Comparison of ENCODE assay signal across 8 cellular contexts in the genomic region with DNA sequence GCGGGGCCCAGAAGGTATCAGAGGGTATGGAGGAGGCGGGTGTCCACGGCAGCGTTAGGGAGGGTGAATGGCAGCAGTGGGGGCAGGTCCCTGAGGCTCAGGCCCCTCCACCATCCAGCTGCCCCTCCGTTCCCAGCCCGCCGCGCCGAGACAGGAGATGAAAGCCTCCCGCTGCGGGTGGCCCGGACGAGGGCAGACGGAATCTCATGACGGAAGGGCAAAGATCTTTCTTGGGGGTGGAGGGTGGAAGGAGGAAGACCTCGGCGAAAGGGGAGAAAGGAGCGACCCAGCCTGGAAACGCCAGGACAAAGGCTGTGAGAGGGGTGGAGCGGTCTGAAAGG. TPM values are rescaled to one million over a fixed set of nuclear protein-coding genes. Genes with fewer than 3 reads are reported as not detected.
A peak's percentile ranks its signal among the peaks of the same experiment; 100 is the strongest.
DNase-seq lines count a peak whose midpoint lies in the region; ATAC-seq and TF ChIP-seq lines count a peak whose summit lies in the region.

No MANE protein-coding gene starts in this region.

- peak overlapping the region; percentile 58 for H3K9ac ChIP-seq in mammary epithelial cell (ENCODE audit: insufficient read depth, low read length)

- H3K4me3 ChIP-seq in OCI-LY7 (ENCODE audit: low read depth, low read length, poor library complexity, severe bottlenecking), result peak overlapping the region; percentile 82
- H3K4me3 ChIP-seq in mammary epithelial cell (replicated peaks in 1 of 3; ENCODE audit: insufficient read depth in 1 of 3, low read depth in 2 of 3, low read length in 3 of 3), result peak overlapping the region; percentile 78 to 96 (median 90)
- H3K4me3 ChIP-seq in lower leg skin (ENCODE audit: low read depth, poor library complexity, severe bottlenecking), result peak overlapping the region; percentile 34
- peak overlapping the region; percentile 58 to 92 (median 82) for H3K4me3 ChIP-seq in tibial nerve

- TF ChIP-seq POLR2A in lower leg skin (IDR thresholded peaks at IDR 0.05) (no peak), tibial nerve (IDR thresholded peaks at IDR 0.05) (no peak)

- BruUV-seq in OCI-LY7 (replicated peaks; lab: Mats Ljungman, UMichigan) (TSS peak; percentile 48), mammary epithelial cell (replicated peaks; lab: Mats Ljungman, UMichigan) (no TSS peak)

- no peaks in the 10 kb centered on the region for H3K27me3 Mint-ChIP-seq in activated CD8-positive, alpha-beta memory T cell treated with anti-CD3 and anti-CD28 coated beads, Interleukin-2, amount 10 ng/mL, durations not matched to agents 7 days and 5 days

- dilution Hi-C loops in mammary epithelial cell (cut with HindIII; ENCODE audit: low sequenced_read_pairs), result no loop called here

- ATAC-seq in activated CD8-positive, alpha-beta memory T cell treated with anti-CD3 and anti-CD28 coated beads, Interleukin-2, amount 10 ng/mL, durations not matched to agents 7 days and 5 days, result peak; percentile 48
- ATAC-seq in HG02870 (IDR thresholded peaks at IDR 0.05; ENCODE audit: unreplicated experiment), result peak; percentile 7

- intact Hi-C loops in OCI-LY7 (cut with micrococcal nuclease; ENCODE audit: unreplicated experiment) (loop anchor here (1.0 to 10.0 kb wide), 4 partner anchors 15 to 360 kb away; partner anchors contain the start of genes AK9, CEP57L1, FIG4 and PPIL6), mammary epithelial cell (cut with micrococcal nuclease) (no loop called here), lower leg skin (cut with DNase I; ENCODE audit: low total_unique reads) (no loop called here)

- WGBS in mammary epithelial cell (ENCODE audit: low coverage, missing lambda C conversion rate), result 10% methylated on average over 12 of the region's 20 CpGs
- WGBS in lower leg skin, 2 donors, result 0% methylated on average over 20 of the region's 20 CpGs
- WGBS in tibial nerve, 2 donors, result 1% methylated on average over 16 to 18 of the region's 20 CpGs

- no peaks in the 10 kb centered on the region for H3K9me3 Mint-ChIP-seq in activated CD8-positive, alpha-beta memory T cell treated with anti-CD3 and anti-CD28 coated beads, Interleukin-2, amount 10 ng/mL, durations not matched to agents 7 days and 5 days (ENCODE audit: low read depth)

- POLR2A ChIA-PET in OCI-LY7 (lab: Charles Lee), result interaction anchor here (1.3 to 6.4 kb wide), 5 partner anchors 10 to 73 kb away, joined by 4 to 64 read pairs (median 11); partner anchors contain the start of genes CD164, PPIL6, SMPD2 and ZBTB24

- peak overlapping the region; percentile 99 for H3K4me2 ChIP-seq in OCI-LY7 (ENCODE audit: low read length)
- peak overlapping the region; percentile 98 for H3K4me2 ChIP-seq in mammary epithelial cell (ENCODE audit: insufficient read depth, low read depth, low read length)

- no peaks in the 10 kb centered on the region for H3K9me2 ChIP-seq in OCI-LY7 (ENCODE audit: insufficient read depth, low read length)

- no peaks in the 10 kb centered on the region for H3K27me3 ChIP-seq in mammary epithelial cell (ENCODE audit: insufficient read depth, low read length)
- H3K27me3 ChIP-seq in tibial nerve, result no peaks in the 10 kb centered on the region

- in situ Hi-C loops in mammary epithelial cell (cut with MboI; ENCODE audit: low sequenced_read_pairs in 2 of 2), result no loop called here

- TF ChIP-seq CTCF in OCI-LY7 (conservative IDR thresholded peaks at IDR 0.05; ENCODE audit: low read length) (0 out of 2 replicates have a peak, but pooled peaks have one; percentile 2), mammary epithelial cell (conservative IDR thresholded peaks at IDR 0.05 in 1 of 2, IDR thresholded peaks at IDR 0.05 in 1 of 2; ENCODE audit: extremely low read depth in 1 of 2, insufficient read depth in 1 of 2, low read depth in 1 of 2, low read length in 2 of 2) (no peak), lower leg skin (IDR thresholded peaks at IDR 0.05) (no peak), tibial nerve (IDR thresholded peaks at IDR 0.05) (no peak)

- H3K4me1 Mint-ChIP-seq in activated CD8-positive, alpha-beta memory T cell treated with anti-CD3 and anti-CD28 coated beads, Interleukin-2, amount 10 ng/mL, durations not matched to agents 7 days and 5 days, result peaks cover 73% of the 10 kb centered on the region

- no peak for TF ChIP-seq EP300 in tibial nerve (IDR thresholded peaks at IDR 0.05)

- H3K27ac Mint-ChIP-seq in activated CD8-positive, alpha-beta memory T cell treated with anti-CD3 and anti-CD28 coated beads, Interleukin-2, amount 10 ng/mL, durations not matched to agents 7 days and 5 days, result peak overlapping the region; percentile 88

- H3K79me2 ChIP-seq in OCI-LY7 (ENCODE audit: insufficient read depth, low read depth, low read length) (peaks cover 29% of the 10 kb centered on the region; the same call in 1 of the 2 replicates), mammary epithelial cell (ENCODE audit: insufficient read depth, low read length) (peaks cover 5% of the 10 kb centered on the region)

- H3K36me3 Mint-ChIP-seq in activated CD8-positive, alpha-beta memory T cell treated with anti-CD3 and anti-CD28 coated beads, Interleukin-2, amount 10 ng/mL, durations not matched to agents 7 days and 5 days, result peaks cover 18% of the 10 kb centered on the region

- no peaks in the 10 kb centered on the region for H4K20me1 ChIP-seq in OCI-LY7 (ENCODE audit: insufficient read depth, low read length)
- no peaks in the 10 kb centered on the region for H4K20me1 ChIP-seq in mammary epithelial cell (ENCODE audit: insufficient read depth, low read length)

- H3K27ac ChIP-seq in OCI-LY7 (ENCODE audit: low read depth, low read length, poor library complexity, severe bottlenecking), result peak overlapping the region; percentile 99
- H3K27ac ChIP-seq in mammary epithelial cell (ENCODE audit: insufficient read depth, low read depth, low read length), result peak overlapping the region; percentile 22
- H3K27ac ChIP-seq in tibial nerve, result peak overlapping the region; percentile 56 to 93 (median 92)

- H3K4me1 ChIP-seq in OCI-LY7 (ENCODE audit: insufficient read depth, low read length, poor library complexity, severe bottlenecking) (peaks cover 82% of the 10 kb centered on the region), mammary epithelial cell (ENCODE audit: insufficient read depth, low read length) (peaks cover 10% of the 10 kb centered on the region), tibial nerve (peaks cover 0 to 38% (median 18%) of the 10 kb centered on the region in 4 donors)

- H3K36me3 ChIP-seq in OCI-LY7 (ENCODE audit: insufficient read depth, low read length) (peaks cover 42% of the 10 kb centered on the region), mammary epithelial cell (ENCODE audit: insufficient read depth, low read length) (no peaks in the 10 kb centered on the region), tibial nerve (peaks cover 0 to 30% (median 6%) of the 10 kb centered on the region in 3 donors)

- no peaks in the 10 kb centered on the region for H3K9me3 ChIP-seq in OCI-LY7 (ENCODE audit: low read length)
- no peaks in the 10 kb centered on the region for H3K9me3 ChIP-seq in mammary epithelial cell (replicated peaks; ENCODE audit: insufficient read depth, low read length)
- H3K9me3 ChIP-seq in tibial nerve, result no peaks in the 10 kb centered on the region

- H2AFZ ChIP-seq in OCI-LY7 (ENCODE audit: low read length) (no peak overlapping the region), mammary epithelial cell (ENCODE audit: low read depth, low read length) (peak overlapping the region; percentile 95)

- DNase-seq in activated CD8-positive, alpha-beta memory T cell treated with anti-CD3 and anti-CD28 coated beads, Interleukin-2, amount 10 ng/mL, durations not matched to agents 7 days and 5 days, result peak; percentile 78
- DNase-seq in activated CD8-positive, alpha-beta memory T cell treated with anti-CD3 and anti-CD28 coated beads, Interleukin-2, amount 50 U/mL, for 4 hours, result no peak
- DNase-seq in OCI-LY7 (ENCODE audit: low spot score), result peak; percentile 72
- DNase-seq in mammary epithelial cell, result peak; percentile 27
- DNase-seq in lower leg skin (ENCODE audit: low spot score in 2 of 2), result peak in 1 of 2 donors; percentile 89
- DNase-seq in tibial nerve (ENCODE audit: low spot score in 2 of 2), result peak in 1 of 2 donors; percentile 19
- no peak for DNase-seq in HUDEP-2 (lab: John Stamatoyannopoulos, UW; ENCODE audit: unreplicated experiment in 76 of 76)

- CTCF ChIA-PET in activated CD8-positive, alpha-beta memory T cell treated with anti-CD3 and anti-CD28 coated beads, Interleukin-2, amount 10 ng/mL, durations not matched to agents 7 days and 5 days (lab: Charles Lee), result interaction anchor here (1.2 to 5.6 kb wide), 5 partner anchors 12 to 268 kb away, joined by 5 to 40 read pairs (median 10); partner anchors contain the start of genes CD164, PPIL6 and SMPD2
- CTCF ChIA-PET in OCI-LY7 (lab: Charles Lee; ENCODE audit: unreplicated experiment) (interaction anchor here (1.0 kb wide), 1 partner anchor 72 kb away, joined by 3 read pairs; the partner anchor contains the start of gene CD164), mammary epithelial cell (lab: Charles Lee; ENCODE audit: low non-redundant PET) (no interaction called here)

- H3K4me3 Mint-ChIP-seq in activated CD8-positive, alpha-beta memory T cell treated with anti-CD3 and anti-CD28 coated beads, Interleukin-2, amount 10 ng/mL, durations not matched to agents 7 days and 5 days, result peak overlapping the region; percentile 88

RNA-seq across cellular contexts. Expression of gene MICAL1, which starts 0.4 kb away (rescaled TPM):
- total RNA-seq in activated CD8-positive, alpha-beta memory T cell treated with anti-CD3 and anti-CD28 coated beads, Interleukin-2, amount 10 ng/mL, durations not matched to agents 7 days and 5 days, result 10 to 100 TPM; 86.0 to 93.1 TPM
- 69.2 and 79.5 TPM in 2 replicates for total RNA-seq in OCI-LY7 (2014; rRNA removed; shearing (Covaris generic))
- total RNA-seq in OCI-LY7 (2022) (101 and 108 TPM in 2 replicates), mammary epithelial cell (10 to 100 TPM; 36.3 to 44.0 TPM), lower leg skin (10 to 100 TPM; 17.9 to 29.5 (median 27.3) TPM), tibial nerve (10 to 100 TPM; 45.4 to 91.0 (median 70.3) TPM)
- polyA plus RNA-seq in mammary epithelial cell, result 18.3 TPM
- 27.0 TPM for polyA minus RNA-seq in mammary epithelial cell

RNA-seq across cellular contexts. Expression of gene SMPD2, which starts 14.6 kb away (rescaled TPM):
- total RNA-seq in activated CD8-positive, alpha-beta memory T cell treated with anti-CD3 and anti-CD28 coated beads, Interleukin-2, amount 10 ng/mL, durations not matched to agents 7 days and 5 days, result 10 to 100 TPM; 14.3 to 14.6 TPM
- 18.4 and 24.4 TPM in 2 replicates for total RNA-seq in OCI-LY7 (2014; rRNA removed; shearing (Covaris generic))
- total RNA-seq in OCI-LY7 (2022) (14.3 and 15.9 TPM in 2 replicates), mammary epithelial cell (10 to 100 TPM; 11.3 to 11.7 TPM), lower leg skin (10 to 100 TPM; 17.4 to 24.9 (median 20.8) TPM), tibial nerve (10 to 100 TPM; 12.6 to 32.4 (median 17.1) TPM)
- polyA plus RNA-seq in mammary epithelial cell, result 19.5 TPM
- 52.3 TPM for polyA minus RNA-seq in mammary epithelial cell

RNA-seq across cellular contexts. Expression of gene PPIL6, which starts 14.7 kb away (rescaled TPM):
- under 1 TPM in 1 of 2 experiments, not detected in 1; 0.21 TPM for total RNA-seq in activated CD8-positive, alpha-beta memory T cell treated with anti-CD3 and anti-CD28 coated beads, Interleukin-2, amount 10 ng/mL, durations not matched to agents 7 days and 5 days
- total RNA-seq in OCI-LY7 (2014; rRNA removed; shearing (Covaris generic)), result 0.15 and 1.6 TPM in 2 replicates
- 1.3 and 1.7 TPM in 2 replicates for total RNA-seq in OCI-LY7 (2022)
- 1 to 10 TPM in 1 of 2 donors, under 1 TPM in 1; 0.61 to 4.2 TPM for total RNA-seq in mammary epithelial cell
- polyA plus RNA-seq in mammary epithelial cell, result 0.45 TPM
- not detected for polyA minus RNA-seq in mammary epithelial cell
- total RNA-seq in lower leg skin, result 1 to 10 TPM; 1.5 to 9.1 (median 2.3) TPM
- 10 to 100 TPM in 1 of 4 donors, 1 to 10 TPM in 3; 1.2 to 16.5 (median 4.8) TPM for total RNA-seq in tibial nerve

RNA-seq across cellular contexts. Expression of gene ZBTB24, which starts 27.9 kb away (rescaled TPM):
- total RNA-seq in activated CD8-positive, alpha-beta memory T cell treated with anti-CD3 and anti-CD28 coated beads, Interleukin-2, amount 10 ng/mL, durations not matched to agents 7 days and 5 days, result 10 to 100 TPM; 17.5 to 22.7 TPM
- 13.7 and 15.3 TPM in 2 replicates for total RNA-seq in OCI-LY7 (2014; rRNA removed; shearing (Covaris generic))
- 15.8 and 17.0 TPM in 2 replicates for total RNA-seq in OCI-LY7 (2022)
- 10 to 100 TPM in 1 of 2 donors, 1 to 10 TPM in 1; 7.9 to 10.0 TPM for total RNA-seq in mammary epithelial cell
- 3.4 TPM for polyA plus RNA-seq in mammary epithelial cell
- polyA minus RNA-seq in mammary epithelial cell, result 5.7 TPM
- total RNA-seq in lower leg skin, result 10 to 100 TPM in 2 of 4 donors, 1 to 10 TPM in 2; 8.4 to 11.8 (median 10.1) TPM
- 1 to 10 TPM; 6.5 to 9.6 (median 8.0) TPM for total RNA-seq in tibial nerve

Comparison
In these comparisons a context has a peak if more than half of its experiments do, and no peak if none do; other contexts are left out.
1. DNase-seq: peak in activated CD8-positive, alpha-beta memory T cell treated with anti-CD3 and anti-CD28 coated beads, Interleukin-2, amount 10 ng/mL, durations not matched to agents 7 days and 5 days (single experiment), OCI-LY7 (single experiment) and mammary epithelial cell (single experiment); none in activated CD8-positive, alpha-beta memory T cell treated with anti-CD3 and anti-CD28 coated beads, Interleukin-2, amount 50 U/mL, for 4 hours (single experiment) and HUDEP-2 (0 of 76).
2. H3K27ac ChIP-seq: peak in every context shown above with its lines; median percentile 99 in OCI-LY7; 92 in tibial nerve; 22 in mammary epithelial cell.
3. H3K4me3 ChIP-seq: peak in every context shown above with its lines; median percentile 90 in mammary epithelial cell; 82 in tibial nerve; 82 in OCI-LY7; 34 in lower leg skin.